In the genomic region with DNA sequence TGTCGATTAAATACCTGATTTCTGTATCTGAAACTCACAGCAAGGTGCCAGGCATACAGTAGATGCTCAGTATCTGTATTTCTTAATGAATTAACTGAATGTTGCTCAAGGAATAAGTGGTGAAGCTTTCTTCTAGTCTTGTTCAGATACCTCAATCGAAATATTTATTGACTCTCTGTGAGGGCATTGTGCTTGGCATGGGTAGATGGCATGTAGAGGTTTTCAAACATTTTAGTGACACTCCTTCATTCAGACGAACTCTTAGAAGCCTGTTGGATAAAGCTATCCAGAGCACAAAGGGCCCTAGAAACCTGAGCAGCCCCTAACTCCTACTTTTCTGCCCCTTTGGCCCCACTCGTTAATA, we compare ENCODE assay signal across 9 cellular contexts. TPM values are rescaled to one million over a fixed set of nuclear protein-coding genes. Genes with fewer than 3 reads are reported as not detected.
DNase-seq lines count a peak whose midpoint lies in the region; ATAC-seq, FAIRE-seq and TF ChIP-seq lines count a peak whose summit lies in the region.
"Had no signal": no experiment of that assay in that cellular context is flagged by ENCODE, and none has a peak within 500 bp of the region (broad histone marks: within the 10 kb centered on the region; RNA-seq: fewer than 3 reads in every experiment).

No MANE protein-coding gene starts in this region.

- H3K4me2 ChIP-seq in K562 (ENCODE audit: insufficient read depth, low read length) = peak overlapping the region; percentile 95

- H3K36me3 Mint-ChIP-seq in activated naive CD4-positive, alpha-beta T cell treated with anti-CD3 and anti-CD28 coated beads for 36 hours (ENCODE audit: low read depth) = peaks cover 6% of the 10 kb centered on the region
- H3K36me3 Mint-ChIP-seq in memory B cell = peaks cover 4% of the 10 kb centered on the region

- no peaks in the 10 kb centered on the region for H3K9me1 ChIP-seq in K562 (ENCODE audit: control insufficient read depth, insufficient read depth, low read length)

- H3K9me3 Mint-ChIP-seq in activated naive CD4-positive, alpha-beta T cell treated with anti-CD3 and anti-CD28 coated beads for 36 hours = no peaks in the 10 kb centered on the region
- H3K9me3 Mint-ChIP-seq in memory B cell = no peaks in the 10 kb centered on the region

- ATAC-seq in K562 (no peak), memory B cell (ENCODE audit: low read depth) (no peak)

- H3K4me1 Mint-ChIP-seq in activated naive CD4-positive, alpha-beta T cell treated with anti-CD3 and anti-CD28 coated beads for 36 hours (ENCODE audit: low read depth) = peaks cover 66% of the 10 kb centered on the region
- peaks cover 38% of the 10 kb centered on the region for H3K4me1 Mint-ChIP-seq in memory B cell

- peak overlapping the region; percentile 81 for H2AFZ ChIP-seq in K562 (ENCODE audit: low read depth, low read length)

- no peaks in the 10 kb centered on the region for H3K27me3 Mint-ChIP-seq in activated naive CD4-positive, alpha-beta T cell treated with anti-CD3 and anti-CD28 coated beads for 36 hours (ENCODE audit: low read depth)
- no peaks in the 10 kb centered on the region for H3K27me3 Mint-ChIP-seq in memory B cell

- H3K4me1 ChIP-seq in K562 (replicated peaks in 1 of 2; ENCODE audit: control insufficient read depth in 2 of 2, insufficient read depth in 2 of 2, low read length in 2 of 2) = peaks cover 8 to 23% of the 10 kb centered on the region in 2 experiments
- peaks cover 27 to 77% (median 44%) of the 10 kb centered on the region in 4 donors for H3K4me1 ChIP-seq in transverse colon

- no peaks in the 10 kb centered on the region for H3K9me3 ChIP-seq in K562 (replicated peaks; ENCODE audit: control insufficient read depth, insufficient read depth, low read depth, low read length)
- H3K9me3 ChIP-seq in transverse colon = no peaks in the 10 kb centered on the region

- no peak for FAIRE-seq in K562 (lab: Jason Lieb, UNC)
- FAIRE-seq in GM12891 (lab: Jason Lieb, UNC) = no peak

- no peak for DNase-seq in activated naive CD4-positive, alpha-beta T cell treated with anti-CD3 and anti-CD28 coated beads for 36 hours
- no peak for DNase-seq in activated naive CD4-positive, alpha-beta T cell (lab: John Stamatoyannopoulos, UW)
- no peak for DNase-seq in K562 (ENCODE audit: extremely low read depth in 1 of 4, low spot score in 3 of 4)
- no peak for DNase-seq in memory B cell (ENCODE audit: low spot score in 2 of 2)
- DNase-seq in transverse colon = no peak
- no peak for DNase-seq in GM12891 (ENCODE audit: insufficient read length, low spot score)
- no peak for DNase-seq in NCI-H526 treated with DMSO at 0.1 percent for 48 hours (lab: John Stamatoyannopoulos, UW)
- DNase-seq in iPS-NIHi7 (ENCODE audit: extremely low spot score) = no peak

- TF ChIP-seq CTCF in K562 (IDR thresholded peaks at IDR 0.05 in 2 of 3, conservative IDR thresholded peaks at IDR 0.05 in 1 of 3; ENCODE audit: insufficient read depth in 2 of 3, low read depth in 1 of 3, low read length in 3 of 3) (no peak), transverse colon (IDR thresholded peaks at IDR 0.05) (no peak)

- CTCF ChIA-PET in activated naive CD4-positive, alpha-beta T cell treated with anti-CD3 and anti-CD28 coated beads for 36 hours (lab: Charles Lee) = interaction anchor here (0.5 to 1.5 kb wide), 2 partner anchors 58 to 604 kb away, joined by 4 read pairs; no protein-coding TSS in a partner anchor
- CTCF ChIA-PET in K562 (lab: Yijun Ruan, JAX; ENCODE audit: low intra/inter-chr PET ratio) = no interaction called here

- H3K27ac Mint-ChIP-seq in activated naive CD4-positive, alpha-beta T cell treated with anti-CD3 and anti-CD28 coated beads for 36 hours = peak overlapping the region; percentile 97
- H3K27ac Mint-ChIP-seq in memory B cell = peak overlapping the region; percentile 99

- peak overlapping the region; percentile 98 for H3K4me3 Mint-ChIP-seq in activated naive CD4-positive, alpha-beta T cell treated with anti-CD3 and anti-CD28 coated beads for 36 hours
- H3K4me3 Mint-ChIP-seq in memory B cell = peak overlapping the region; percentile 97

- TF ChIP-seq POLR2A in K562 (conservative IDR thresholded peaks at IDR 0.05) (no peak), transverse colon (IDR thresholded peaks at IDR 0.05) (no peak), GM12891 (IDR thresholded peaks at IDR 0.05; ENCODE audit: low read depth, low read length) (no peak)

- H3K4me3 ChIP-seq in K562 (peak overlapping the region; percentile 81), transverse colon (peak overlapping the region in 3 of 4 donors; percentile 65 to 94 (median 76))

- TF ChIP-seq RAD21 in K562 (CRISPR knock-in tag; conservative IDR thresholded peaks at IDR 0.05 in 1 of 2, IDR thresholded peaks at IDR 0.05 in 1 of 2) = no peak

- H3K9ac ChIP-seq in K562 (ENCODE audit: insufficient read depth in 1 of 2, low read depth in 2 of 2, low read length in 2 of 2) = peak overlapping the region in 1 of 2 experiments; percentile 94; a peak in 2 of 4 replicates

- in situ Hi-C loops in K562 (cut with MboI) (no loop called here), transverse colon (cut with MboI; ENCODE audit: low pct_ligation_motif_present in 1 of 4, low pct_unique_long_range_greater_than_20kb in 1 of 4, low sequenced_read_pairs in 3 of 4) (no loop called here)

- H3K36me3 ChIP-seq in K562 (ENCODE audit: control insufficient read depth, insufficient read depth, low read length) (peaks cover 20% of the 10 kb centered on the region; the same call in 2 of the 3 replicates), transverse colon (no peaks in the 10 kb centered on the region)

- intact Hi-C loops in activated naive CD4-positive, alpha-beta T cell treated with anti-CD3 and anti-CD28 coated beads for 36 hours (cut with micrococcal nuclease) = loop anchor here (10.0 kb wide), 1 partner anchor 259 kb away; a partner anchor contains a TSS
- intact Hi-C loops in K562 (cut with micrococcal nuclease) (loop anchor here (2.0 kb wide), 1 partner anchor 57 kb away; no protein-coding TSS in a partner anchor), transverse colon (cut with DNase I; ENCODE audit: low total_unique reads) (no loop called here)

- H3K27ac ChIP-seq in K562 (ENCODE audit: extremely low read depth, low read depth, low read length) (peak overlapping the region; percentile 99), transverse colon (peak overlapping the region; percentile 86 to 92 (median 89))

- 17% methylated on average over 3 of the region's 4 CpGs for WGBS in K562 (ENCODE audit: insufficient coverage, low coverage, missing lambda C conversion rate)
- 33 to 56% methylated on average over 3 to 4 of the region's 4 CpGs for WGBS in transverse colon (ENCODE audit: low coverage in 1 of 2), 2 donors

- no peak for TF ChIP-seq EP300 in K562 (IDR thresholded peaks at IDR 0.05; ENCODE audit: low read length)
- no peak for TF ChIP-seq EP300 in transverse colon (IDR thresholded peaks at IDR 0.05; ENCODE audit: low read depth)

- H3K27me3 ChIP-seq in K562 (ENCODE audit: control insufficient read depth in 2 of 2, insufficient read depth in 2 of 2, low read length in 2 of 2) = no peaks in the 10 kb centered on the region
- no peaks in the 10 kb centered on the region for H3K27me3 ChIP-seq in transverse colon

- BruUV-seq in K562 (replicated peaks; lab: Mats Ljungman, UMichigan) = no TSS peak

- POLR2A ChIA-PET in K562 (lab: Yijun Ruan, JAX) = interaction anchor here (0.8 to 1.1 kb wide), 4 partner anchors 10 to 43 kb away, joined by 3 to 4 read pairs (median 4); no protein-coding TSS in a partner anchor

- peaks cover 91% of the 10 kb centered on the region for H3K79me2 ChIP-seq in K562 (ENCODE audit: control insufficient read depth, insufficient read depth, low read length)

- peaks cover 12% of the 10 kb centered on the region for H4K20me1 ChIP-seq in K562 (replicated peaks; ENCODE audit: control insufficient read depth, insufficient read depth, low read length)

RNA-seq across cellular contexts. Expression of a gene that starts 0.4 kb away (rescaled TPM):
- 10 to 100 TPM; 80.7 to 84.2 TPM for total RNA-seq in activated naive CD4-positive, alpha-beta T cell treated with anti-CD3 and anti-CD28 coated beads for 36 hours
- total RNA-seq in K562 (2011; cell fraction: chromatin; rRNA removed; ENCODE audit: low replicate concordance) = 111 and 159 TPM in 2 replicates
- total RNA-seq in K562 (2011; cell fraction: nucleolus; rRNA removed) = 71.4 and 72.4 TPM in 2 replicates
- total RNA-seq in K562 (2011; cell fraction: nucleoplasm; rRNA removed) = 79.0 and 93.2 TPM in 2 replicates
- 29.0 and 41.7 TPM in 2 replicates for total RNA-seq in K562 (2014; rRNA removed)
- total RNA-seq in K562 (2014; rRNA removed; fragmentation: Illumina TruSeq; extraction: Trizol) = 51.0 and 56.4 TPM in 2 replicates
- 57.5 and 59.9 TPM in 2 replicates for total RNA-seq in K562 (2015; rRNA removed; fragmentation: Illumina TruSeq; extraction: Trizol)
- 94.0 and 105 TPM in 2 replicates for total RNA-seq in K562 (2021)
- polyA plus RNA-seq in K562 (2011; rRNA removed) = 68.8 and 76.2 TPM in 2 replicates
- polyA plus RNA-seq in K562 (2011; cell fraction: cytosol; rRNA removed) = 46.1 and 50.8 TPM in 2 replicates
- polyA plus RNA-seq in K562 (2011; cell fraction: nucleus; rRNA removed) = 87.7 and 120 TPM in 2 replicates
- 55.3 and 59.0 TPM in 2 replicates for polyA plus RNA-seq in K562 (2012)
- polyA plus RNA-seq in K562 (2014; fragmentation: Illumina TruSeq; extraction: Trizol) = 81.8 and 87.8 TPM in 2 replicates
- polyA plus RNA-seq in K562 (2014; fragmentation: Nextera tagmentation; extraction: Ambion mirVana) = 10 to 100 TPM; 11.0 to 18.6 TPM
- polyA plus RNA-seq in K562 (2014; rRNA removed) = 84.5 and 91.6 TPM in 2 replicates
- 54.5 and 59.3 TPM in 2 replicates for polyA minus RNA-seq in K562 (2011; rRNA and poly(A)+ RNA removed)
- 26.2 and 36.9 TPM in 2 replicates for polyA minus RNA-seq in K562 (2011; cell fraction: cytosol; rRNA and poly(A)+ RNA removed)
- polyA minus RNA-seq in K562 (2011; cell fraction: nucleus; rRNA and poly(A)+ RNA removed) = 29.8 and 37.3 TPM in 2 replicates
- total RNA-seq in transverse colon = 10 to 100 TPM; 42.4 to 91.0 (median 65.4) TPM
- polyA plus RNA-seq in GM12891 (2012; ENCODE audit: low read depth, missing spikeins) = 63.0 TPM

RNA-seq across cellular contexts. Expression of a gene that starts 1.8 kb away (rescaled TPM):
- 100 to 1,000 TPM; 105 TPM for total RNA-seq in activated naive CD4-positive, alpha-beta T cell treated with anti-CD3 and anti-CD28 coated beads for 36 hours
- total RNA-seq in K562 (2011; cell fraction: chromatin; rRNA removed; ENCODE audit: low replicate concordance) = 15.6 and 44.0 TPM in 2 replicates
- 20.5 and 22.0 TPM in 2 replicates for total RNA-seq in K562 (2011; cell fraction: nucleolus; rRNA removed)
- total RNA-seq in K562 (2011; cell fraction: nucleoplasm; rRNA removed) = 45.9 and 58.2 TPM in 2 replicates
- total RNA-seq in K562 (2014; rRNA removed) (275 and 313 TPM in 2 replicates), K562 (2014; rRNA removed; fragmentation: Illumina TruSeq; extraction: Trizol) (251 and 275 TPM in 2 replicates), K562 (2015; rRNA removed; fragmentation: Illumina TruSeq; extraction: Trizol) (287 and 321 TPM in 2 replicates), K562 (2021) (161 and 181 TPM in 2 replicates), transverse colon (100 to 1,000 TPM in 2 of 4 donors, 10 to 100 TPM in 2; 28.1 to 160 (median 104) TPM)
- polyA plus RNA-seq in K562 (2011; rRNA removed) (189 and 280 TPM in 2 replicates), K562 (2014; fragmentation: Illumina TruSeq; extraction: Trizol) (223 and 243 TPM in 2 replicates), K562 (2014; fragmentation: Nextera tagmentation; extraction: Ambion mirVana) (100 to 1,000 TPM; 354 to 408 TPM), K562 (2014; rRNA removed) (381 and 429 TPM in 2 replicates)
- 54.1 and 108 TPM in 2 replicates for polyA plus RNA-seq in K562 (2011; cell fraction: cytosol; rRNA removed)
- polyA plus RNA-seq in K562 (2011; cell fraction: nucleus; rRNA removed) = 34.6 and 53.7 TPM in 2 replicates
- 167 and 221 TPM in 2 replicates for polyA plus RNA-seq in K562 (2012)
- 45.9 and 50.0 TPM in 2 replicates for polyA minus RNA-seq in K562 (2011; rRNA and poly(A)+ RNA removed)
- 23.8 and 27.5 TPM in 2 replicates for polyA minus RNA-seq in K562 (2011; cell fraction: cytosol; rRNA and poly(A)+ RNA removed)
- 14.0 and 25.8 TPM in 2 replicates for polyA minus RNA-seq in K562 (2011; cell fraction: nucleus; rRNA and poly(A)+ RNA removed)
- 117 TPM for polyA plus RNA-seq in GM12891 (2012; ENCODE audit: low read depth, missing spikeins)

RNA-seq across cellular contexts. Expression of a gene that starts 49.1 kb away (rescaled TPM):
- under 1 TPM in 1 of 2 experiments, not detected in 1; 0.44 TPM for total RNA-seq in activated naive CD4-positive, alpha-beta T cell treated with anti-CD3 and anti-CD28 coated beads for 36 hours
- 6.8 and 11.4 TPM in 2 replicates for total RNA-seq in K562 (2011; cell fraction: chromatin; rRNA removed; ENCODE audit: low replicate concordance)
- total RNA-seq in K562 (2011; cell fraction: nucleolus; rRNA removed) = 5.1 and 6.5 TPM in 2 replicates
- total RNA-seq in K562 (2011; cell fraction: nucleoplasm; rRNA removed) = 7.7 and 10.2 TPM in 2 replicates
- total RNA-seq in K562 (2014; rRNA removed) (2.2 and 3.3 TPM in 2 replicates), K562 (2014; rRNA removed; fragmentation: Illumina TruSeq; extraction: Trizol) (1.6 and 1.7 TPM in 2 replicates), K562 (2015; rRNA removed; fragmentation: Illumina TruSeq; extraction: Trizol) (1.3 and 2.2 TPM in 2 replicates), K562 (2021) (3.3 and 3.9 TPM in 2 replicates), transverse colon (100 to 1,000 TPM in 3 of 4 donors, 10 to 100 TPM in 1; 45.1 to 244 (median 107) TPM)
- polyA plus RNA-seq in K562 (2011; rRNA removed) (2.9 and 5.2 TPM in 2 replicates), K562 (2014; fragmentation: Illumina TruSeq; extraction: Trizol) (1.4 and 1.9 TPM in 2 replicates), K562 (2014; fragmentation: Nextera tagmentation; extraction: Ambion mirVana) (under 1 TPM; 0.14 to 0.20 TPM), K562 (2014; rRNA removed) (3.5 and 3.6 TPM in 2 replicates)
- polyA plus RNA-seq in K562 (2011; cell fraction: cytosol; rRNA removed) = 2.5 and 5.4 TPM in 2 replicates
- 7.6 and 18.2 TPM in 2 replicates for polyA plus RNA-seq in K562 (2011; cell fraction: nucleus; rRNA removed)
- 1.7 and 4.1 TPM in 2 replicates for polyA plus RNA-seq in K562 (2012)
- polyA minus RNA-seq in K562 (2011; rRNA and poly(A)+ RNA removed) = 2.5 and 3.3 TPM in 2 replicates
- polyA minus RNA-seq in K562 (2011; cell fraction: cytosol; rRNA and poly(A)+ RNA removed) = 2.2 and 2.9 TPM in 2 replicates
- 3.6 and 5.4 TPM in 2 replicates for polyA minus RNA-seq in K562 (2011; cell fraction: nucleus; rRNA and poly(A)+ RNA removed)
- 6.0 TPM for polyA plus RNA-seq in GM12891 (2012; ENCODE audit: low read depth, missing spikeins)

RNA-seq across cellular contexts. Expression of a gene that starts 56.1 kb away (rescaled TPM):
- under 1 TPM; 0.19 to 0.47 TPM for total RNA-seq in activated naive CD4-positive, alpha-beta T cell treated with anti-CD3 and anti-CD28 coated beads for 36 hours
- 2.8 and 8.7 TPM in 2 replicates for total RNA-seq in K562 (2011; cell fraction: chromatin; rRNA removed; ENCODE audit: low replicate concordance)
- 8.5 and 10.3 TPM in 2 replicates for total RNA-seq in K562 (2011; cell fraction: nucleolus; rRNA removed)
- 4.7 and 5.8 TPM in 2 replicates for total RNA-seq in K562 (2011; cell fraction: nucleoplasm; rRNA removed)
- 2.1 and 2.3 TPM in 2 replicates for total RNA-seq in K562 (2014; rRNA removed)
- 0.99 and 1.2 TPM in 2 replicates for total RNA-seq in K562 (2014; rRNA removed; fragmentation: Illumina TruSeq; extraction: Trizol)
- total RNA-seq in K562 (2015; rRNA removed; fragmentation: Illumina TruSeq; extraction: Trizol) = 1.1 and 1.2 TPM in 2 replicates
- total RNA-seq in K562 (2021) = 1.8 and 3.0 TPM in 2 replicates
- polyA plus RNA-seq in K562 (2011; rRNA removed) = 0.89 and 0.91 TPM in 2 replicates
- 0.52 and 2.0 TPM in 2 replicates for polyA plus RNA-seq in K562 (2011; cell fraction: cytosol; rRNA removed)
- polyA plus RNA-seq in K562 (2011; cell fraction: nucleus; rRNA removed) = 4.2 and 8.3 TPM in 2 replicates
- 2.1 and 2.4 TPM in 2 replicates for polyA plus RNA-seq in K562 (2012)
- 0.98 and 1.3 TPM in 2 replicates for polyA plus RNA-seq in K562 (2014; fragmentation: Illumina TruSeq; extraction: Trizol)
- polyA plus RNA-seq in K562 (2014; fragmentation: Nextera tagmentation; extraction: Ambion mirVana) = 1 to 10 TPM; 2.0 TPM
- polyA plus RNA-seq in K562 (2014; rRNA removed) = 1.7 and 2.0 TPM in 2 replicates
- 0.84 and 1.3 TPM in 2 replicates for polyA minus RNA-seq in K562 (2011; rRNA and poly(A)+ RNA removed)
- 0.67 and 0.73 TPM in 2 replicates for polyA minus RNA-seq in K562 (2011; cell fraction: cytosol; rRNA and poly(A)+ RNA removed)
- polyA minus RNA-seq in K562 (2011; cell fraction: nucleus; rRNA and poly(A)+ RNA removed) = 4.8 and 5.0 TPM in 2 replicates
- 1 to 10 TPM in 2 of 4 donors, not detected in 2; 2.2 to 3.7 TPM for total RNA-seq in transverse colon
- polyA plus RNA-seq in GM12891 (2012; ENCODE audit: low read depth, missing spikeins) = 6.4 TPM
- total RNA-seq: Daoy had no signal
